In the genomic region with DNA sequence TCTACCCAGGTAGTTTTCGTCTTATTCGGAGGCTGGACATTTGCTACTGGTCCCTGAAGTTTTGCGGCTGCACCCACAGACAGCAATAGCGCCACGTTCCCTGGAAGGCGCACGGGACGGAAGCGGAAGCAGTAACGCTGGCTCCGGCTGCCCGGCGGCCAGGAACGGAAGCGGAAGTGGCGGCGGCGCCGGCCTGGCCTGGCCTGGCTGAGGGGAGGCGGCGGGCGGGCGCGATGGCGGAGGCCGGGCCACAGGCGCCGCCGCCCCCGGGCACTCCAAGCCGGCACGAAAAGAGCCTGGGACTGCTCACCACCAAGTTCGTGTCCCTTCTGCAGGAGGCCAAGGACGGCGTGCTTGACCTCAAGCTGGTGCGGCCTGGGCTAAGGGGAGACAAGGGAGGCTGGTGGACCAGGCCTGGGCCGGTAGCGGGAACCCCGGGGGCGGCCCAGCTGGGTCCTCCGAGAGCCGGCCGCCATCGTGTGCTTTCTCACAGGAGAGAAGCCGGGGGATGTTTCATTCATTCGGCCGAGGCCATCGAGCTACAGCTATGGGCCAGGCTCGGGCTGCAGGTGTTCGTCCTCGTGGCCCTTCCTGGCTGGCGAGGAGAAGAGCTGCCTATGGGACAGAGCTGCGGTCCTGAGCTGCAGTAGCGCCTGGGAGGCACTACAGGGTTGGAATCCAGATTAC, we compare ENCODE assay signal across 1 cellular context.
TF ChIP-seq lines count a peak whose summit lies in the region.

A gene with protein sequence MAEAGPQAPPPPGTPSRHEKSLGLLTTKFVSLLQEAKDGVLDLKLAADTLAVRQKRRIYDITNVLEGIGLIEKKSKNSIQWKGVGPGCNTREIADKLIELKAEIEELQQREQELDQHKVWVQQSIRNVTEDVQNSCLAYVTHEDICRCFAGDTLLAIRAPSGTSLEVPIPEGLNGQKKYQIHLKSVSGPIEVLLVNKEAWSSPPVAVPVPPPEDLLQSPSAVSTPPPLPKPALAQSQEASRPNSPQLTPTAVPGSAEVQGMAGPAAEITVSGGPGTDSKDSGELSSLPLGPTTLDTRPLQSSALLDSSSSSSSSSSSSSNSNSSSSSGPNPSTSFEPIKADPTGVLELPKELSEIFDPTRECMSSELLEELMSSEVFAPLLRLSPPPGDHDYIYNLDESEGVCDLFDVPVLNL (plus strand): TSS at position 161 of the 687 bp plus-strand sequence. CDS start 73 bp downstream, at position 234.

TF ChIP-seq in K562, 482 proteins besides CTCF, POLR2A, EP300 and RAD21 (continued from another document and continues in another):
- TF ChIP-seq, protein P1, sequence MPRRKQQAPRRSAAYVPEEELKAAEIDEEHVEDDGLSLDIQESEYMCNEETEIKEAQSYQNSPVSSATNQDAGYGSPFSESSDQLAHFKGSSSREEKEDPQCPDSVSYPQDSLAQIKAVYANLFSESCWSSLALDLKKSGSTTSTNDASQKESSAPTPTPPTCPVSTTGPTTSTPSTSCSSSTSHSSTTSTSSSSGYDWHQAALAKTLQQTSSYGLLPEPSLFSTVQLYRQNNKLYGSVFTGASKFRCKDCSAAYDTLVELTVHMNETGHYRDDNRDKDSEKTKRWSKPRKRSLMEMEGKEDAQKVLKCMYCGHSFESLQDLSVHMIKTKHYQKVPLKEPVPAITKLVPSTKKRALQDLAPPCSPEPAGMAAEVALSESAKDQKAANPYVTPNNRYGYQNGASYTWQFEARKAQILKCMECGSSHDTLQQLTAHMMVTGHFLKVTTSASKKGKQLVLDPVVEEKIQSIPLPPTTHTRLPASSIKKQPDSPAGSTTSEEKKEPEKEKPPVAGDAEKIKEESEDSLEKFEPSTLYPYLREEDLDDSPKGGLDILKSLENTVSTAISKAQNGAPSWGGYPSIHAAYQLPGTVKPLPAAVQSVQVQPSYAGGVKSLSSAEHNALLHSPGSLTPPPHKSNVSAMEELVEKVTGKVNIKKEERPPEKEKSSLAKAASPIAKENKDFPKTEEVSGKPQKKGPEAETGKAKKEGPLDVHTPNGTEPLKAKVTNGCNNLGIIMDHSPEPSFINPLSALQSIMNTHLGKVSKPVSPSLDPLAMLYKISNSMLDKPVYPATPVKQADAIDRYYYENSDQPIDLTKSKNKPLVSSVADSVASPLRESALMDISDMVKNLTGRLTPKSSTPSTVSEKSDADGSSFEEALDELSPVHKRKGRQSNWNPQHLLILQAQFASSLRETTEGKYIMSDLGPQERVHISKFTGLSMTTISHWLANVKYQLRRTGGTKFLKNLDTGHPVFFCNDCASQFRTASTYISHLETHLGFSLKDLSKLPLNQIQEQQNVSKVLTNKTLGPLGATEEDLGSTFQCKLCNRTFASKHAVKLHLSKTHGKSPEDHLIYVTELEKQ (CRISPR knock-in tag; IDR thresholded peaks at IDR 0.05), result no peak
- TF ChIP-seq, protein P2, sequence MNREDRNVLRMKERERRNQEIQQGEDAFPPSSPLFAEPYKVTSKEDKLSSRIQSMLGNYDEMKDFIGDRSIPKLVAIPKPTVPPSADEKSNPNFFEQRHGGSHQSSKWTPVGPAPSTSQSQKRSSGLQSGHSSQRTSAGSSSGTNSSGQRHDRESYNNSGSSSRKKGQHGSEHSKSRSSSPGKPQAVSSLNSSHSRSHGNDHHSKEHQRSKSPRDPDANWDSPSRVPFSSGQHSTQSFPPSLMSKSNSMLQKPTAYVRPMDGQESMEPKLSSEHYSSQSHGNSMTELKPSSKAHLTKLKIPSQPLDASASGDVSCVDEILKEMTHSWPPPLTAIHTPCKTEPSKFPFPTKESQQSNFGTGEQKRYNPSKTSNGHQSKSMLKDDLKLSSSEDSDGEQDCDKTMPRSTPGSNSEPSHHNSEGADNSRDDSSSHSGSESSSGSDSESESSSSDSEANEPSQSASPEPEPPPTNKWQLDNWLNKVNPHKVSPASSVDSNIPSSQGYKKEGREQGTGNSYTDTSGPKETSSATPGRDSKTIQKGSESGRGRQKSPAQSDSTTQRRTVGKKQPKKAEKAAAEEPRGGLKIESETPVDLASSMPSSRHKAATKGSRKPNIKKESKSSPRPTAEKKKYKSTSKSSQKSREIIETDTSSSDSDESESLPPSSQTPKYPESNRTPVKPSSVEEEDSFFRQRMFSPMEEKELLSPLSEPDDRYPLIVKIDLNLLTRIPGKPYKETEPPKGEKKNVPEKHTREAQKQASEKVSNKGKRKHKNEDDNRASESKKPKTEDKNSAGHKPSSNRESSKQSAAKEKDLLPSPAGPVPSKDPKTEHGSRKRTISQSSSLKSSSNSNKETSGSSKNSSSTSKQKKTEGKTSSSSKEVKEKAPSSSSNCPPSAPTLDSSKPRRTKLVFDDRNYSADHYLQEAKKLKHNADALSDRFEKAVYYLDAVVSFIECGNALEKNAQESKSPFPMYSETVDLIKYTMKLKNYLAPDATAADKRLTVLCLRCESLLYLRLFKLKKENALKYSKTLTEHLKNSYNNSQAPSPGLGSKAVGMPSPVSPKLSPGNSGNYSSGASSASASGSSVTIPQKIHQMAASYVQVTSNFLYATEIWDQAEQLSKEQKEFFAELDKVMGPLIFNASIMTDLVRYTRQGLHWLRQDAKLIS (CRISPR knock-in tag; IDR thresholded peaks at IDR 0.05), result no peak
- TF ChIP-seq TCFL5 (CRISPR knock-in tag; conservative IDR thresholded peaks at IDR 0.05), result no peak
- TF ChIP-seq CBX8 (IDR thresholded peaks at IDR 0.05; ENCODE audit: borderline replicate concordance, extremely low read depth, low read depth, low read length, poor library complexity, severe bottlenecking), result no peak
- TF ChIP-seq ZNF12 (CRISPR knock-in tag; IDR thresholded peaks at IDR 0.05), result no peak; the same call in 1 of the 2 replicates
- no peak; the same call in 1 of the 2 replicates for TF ChIP-seq C11orf30 (IDR thresholded peaks at IDR 0.05; ENCODE audit: low read depth)
- TF ChIP-seq PYGO2 (tag; IDR thresholded peaks at IDR 0.05), result no peak
- peak in 1 of 2 experiments; percentile 99 for TF ChIP-seq NCOA2 (IDR thresholded peaks at IDR 0.05; ENCODE audit: partially characterized antibody in 2 of 2)
- TF ChIP-seq, protein P3, sequence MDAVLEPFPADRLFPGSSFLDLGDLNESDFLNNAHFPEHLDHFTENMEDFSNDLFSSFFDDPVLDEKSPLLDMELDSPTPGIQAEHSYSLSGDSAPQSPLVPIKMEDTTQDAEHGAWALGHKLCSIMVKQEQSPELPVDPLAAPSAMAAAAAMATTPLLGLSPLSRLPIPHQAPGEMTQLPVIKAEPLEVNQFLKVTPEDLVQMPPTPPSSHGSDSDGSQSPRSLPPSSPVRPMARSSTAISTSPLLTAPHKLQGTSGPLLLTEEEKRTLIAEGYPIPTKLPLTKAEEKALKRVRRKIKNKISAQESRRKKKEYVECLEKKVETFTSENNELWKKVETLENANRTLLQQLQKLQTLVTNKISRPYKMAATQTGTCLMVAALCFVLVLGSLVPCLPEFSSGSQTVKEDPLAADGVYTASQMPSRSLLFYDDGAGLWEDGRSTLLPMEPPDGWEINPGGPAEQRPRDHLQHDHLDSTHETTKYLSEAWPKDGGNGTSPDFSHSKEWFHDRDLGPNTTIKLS (IDR thresholded peaks at IDR 0.05; ENCODE audit: borderline replicate concordance, low read depth), result peak; percentile 64; the same call in 1 of the 2 replicates
- no peak for TF ChIP-seq FOXA1 (IDR thresholded peaks at IDR 0.05; ENCODE audit: borderline replicate concordance)
- no peak for TF ChIP-seq ZC3H4 (CRISPR knock-in tag; IDR thresholded peaks at IDR 0.05; ENCODE audit: borderline replicate concordance)
- TF ChIP-seq ZNF224 (CRISPR knock-in tag; IDR thresholded peaks at IDR 0.05), result no peak
- TF ChIP-seq, protein P4, sequence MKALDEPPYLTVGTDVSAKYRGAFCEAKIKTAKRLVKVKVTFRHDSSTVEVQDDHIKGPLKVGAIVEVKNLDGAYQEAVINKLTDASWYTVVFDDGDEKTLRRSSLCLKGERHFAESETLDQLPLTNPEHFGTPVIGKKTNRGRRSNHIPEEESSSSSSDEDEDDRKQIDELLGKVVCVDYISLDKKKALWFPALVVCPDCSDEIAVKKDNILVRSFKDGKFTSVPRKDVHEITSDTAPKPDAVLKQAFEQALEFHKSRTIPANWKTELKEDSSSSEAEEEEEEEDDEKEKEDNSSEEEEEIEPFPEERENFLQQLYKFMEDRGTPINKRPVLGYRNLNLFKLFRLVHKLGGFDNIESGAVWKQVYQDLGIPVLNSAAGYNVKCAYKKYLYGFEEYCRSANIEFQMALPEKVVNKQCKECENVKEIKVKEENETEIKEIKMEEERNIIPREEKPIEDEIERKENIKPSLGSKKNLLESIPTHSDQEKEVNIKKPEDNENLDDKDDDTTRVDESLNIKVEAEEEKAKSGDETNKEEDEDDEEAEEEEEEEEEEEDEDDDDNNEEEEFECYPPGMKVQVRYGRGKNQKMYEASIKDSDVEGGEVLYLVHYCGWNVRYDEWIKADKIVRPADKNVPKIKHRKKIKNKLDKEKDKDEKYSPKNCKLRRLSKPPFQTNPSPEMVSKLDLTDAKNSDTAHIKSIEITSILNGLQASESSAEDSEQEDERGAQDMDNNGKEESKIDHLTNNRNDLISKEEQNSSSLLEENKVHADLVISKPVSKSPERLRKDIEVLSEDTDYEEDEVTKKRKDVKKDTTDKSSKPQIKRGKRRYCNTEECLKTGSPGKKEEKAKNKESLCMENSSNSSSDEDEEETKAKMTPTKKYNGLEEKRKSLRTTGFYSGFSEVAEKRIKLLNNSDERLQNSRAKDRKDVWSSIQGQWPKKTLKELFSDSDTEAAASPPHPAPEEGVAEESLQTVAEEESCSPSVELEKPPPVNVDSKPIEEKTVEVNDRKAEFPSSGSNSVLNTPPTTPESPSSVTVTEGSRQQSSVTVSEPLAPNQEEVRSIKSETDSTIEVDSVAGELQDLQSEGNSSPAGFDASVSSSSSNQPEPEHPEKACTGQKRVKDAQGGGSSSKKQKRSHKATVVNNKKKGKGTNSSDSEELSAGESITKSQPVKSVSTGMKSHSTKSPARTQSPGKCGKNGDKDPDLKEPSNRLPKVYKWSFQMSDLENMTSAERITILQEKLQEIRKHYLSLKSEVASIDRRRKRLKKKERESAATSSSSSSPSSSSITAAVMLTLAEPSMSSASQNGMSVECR (CRISPR knock-in tag; IDR thresholded peaks at IDR 0.05), result peak; percentile 85
- TF ChIP-seq GTF2F1 (IDR thresholded peaks at IDR 0.05; ENCODE audit: low read depth, low read length), result no peak
- TF ChIP-seq ZNF668 (CRISPR knock-in tag; IDR thresholded peaks at IDR 0.05), result no peak
- no peak for TF ChIP-seq PTTG1 (tag; IDR thresholded peaks at IDR 0.05; ENCODE audit: low read depth)
- TF ChIP-seq, protein P5, sequence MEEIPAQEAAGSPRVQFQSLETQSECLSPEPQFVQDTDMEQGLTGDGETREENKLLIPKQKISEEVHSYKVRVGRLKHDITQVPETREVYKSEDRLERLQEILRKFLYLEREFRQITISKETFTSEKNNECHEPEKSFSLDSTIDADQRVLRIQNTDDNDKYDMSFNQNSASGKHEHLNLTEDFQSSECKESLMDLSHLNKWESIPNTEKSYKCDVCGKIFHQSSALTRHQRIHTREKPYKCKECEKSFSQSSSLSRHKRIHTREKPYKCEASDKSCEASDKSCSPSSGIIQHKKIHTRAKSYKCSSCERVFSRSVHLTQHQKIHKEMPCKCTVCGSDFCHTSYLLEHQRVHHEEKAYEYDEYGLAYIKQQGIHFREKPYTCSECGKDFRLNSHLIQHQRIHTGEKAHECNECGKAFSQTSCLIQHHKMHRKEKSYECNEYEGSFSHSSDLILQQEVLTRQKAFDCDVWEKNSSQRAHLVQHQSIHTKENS (CRISPR knock-in tag; IDR thresholded peaks at IDR 0.05), result no peak
- TF ChIP-seq SUPT5H (IDR thresholded peaks at IDR 0.05), result peak; percentile 62
- TF ChIP-seq, protein P6, sequence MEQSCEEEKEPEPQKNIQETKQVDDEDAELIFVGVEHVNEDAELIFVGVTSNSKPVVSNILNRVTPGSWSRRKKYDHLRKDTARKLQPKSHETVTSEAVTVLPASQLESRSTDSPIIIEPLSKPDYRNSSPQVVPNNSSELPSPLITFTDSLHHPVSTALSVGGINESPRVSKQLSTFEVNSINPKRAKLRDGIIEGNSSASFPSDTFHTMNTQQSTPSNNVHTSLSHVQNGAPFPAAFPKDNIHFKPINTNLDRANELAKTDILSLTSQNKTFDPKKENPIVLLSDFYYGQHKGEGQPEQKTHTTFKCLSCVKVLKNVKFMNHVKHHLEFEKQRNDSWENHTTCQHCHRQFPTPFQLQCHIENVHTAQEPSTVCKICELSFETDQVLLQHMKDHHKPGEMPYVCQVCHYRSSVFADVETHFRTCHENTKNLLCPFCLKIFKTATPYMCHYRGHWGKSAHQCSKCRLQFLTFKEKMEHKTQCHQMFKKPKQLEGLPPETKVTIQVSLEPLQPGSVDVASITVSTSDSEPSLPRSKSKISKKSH (CRISPR knock-in tag; IDR thresholded peaks at IDR 0.05), result no peak
- TF ChIP-seq GABPB1 (CRISPR knock-in tag; IDR thresholded peaks at IDR 0.05), result peak; percentile 92
- no peak for TF ChIP-seq MAFF (IDR thresholded peaks at IDR 0.05; ENCODE audit: low read length)
- no peak for TF ChIP-seq ZNF696 (CRISPR knock-in tag; conservative IDR thresholded peaks at IDR 0.05)
- TF ChIP-seq ZFP30 (CRISPR knock-in tag; IDR thresholded peaks at IDR 0.05; ENCODE audit: borderline replicate concordance), result no peak
- TF ChIP-seq, protein P7, sequence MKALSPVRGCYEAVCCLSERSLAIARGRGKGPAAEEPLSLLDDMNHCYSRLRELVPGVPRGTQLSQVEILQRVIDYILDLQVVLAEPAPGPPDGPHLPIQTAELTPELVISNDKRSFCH (CRISPR knock-in tag; IDR thresholded peaks at IDR 0.05), result no peak
- TF ChIP-seq, protein P7 (tag; IDR thresholded peaks at IDR 0.05), result no peak
- TF ChIP-seq NRF1 (conservative IDR thresholded peaks at IDR 0.05 in 1 of 2, IDR thresholded peaks at IDR 0.05 in 1 of 2), result peak in 1 of 2 experiments; percentile 34; a peak in 2 of 4 replicates
- TF ChIP-seq SIX5 (IDR thresholded peaks at IDR 0.05; ENCODE audit: borderline replicate concordance in 1 of 2, insufficient read depth in 1 of 2, low read depth in 1 of 2, low read length in 2 of 2), result no peak
- TF ChIP-seq CEBPB (tag; IDR thresholded peaks at IDR 0.05), result no peak
- TF ChIP-seq RBFOX2 (IDR thresholded peaks at IDR 0.05; ENCODE audit: low read depth, low read length), result peak; percentile 87
- TF ChIP-seq, protein P8, sequence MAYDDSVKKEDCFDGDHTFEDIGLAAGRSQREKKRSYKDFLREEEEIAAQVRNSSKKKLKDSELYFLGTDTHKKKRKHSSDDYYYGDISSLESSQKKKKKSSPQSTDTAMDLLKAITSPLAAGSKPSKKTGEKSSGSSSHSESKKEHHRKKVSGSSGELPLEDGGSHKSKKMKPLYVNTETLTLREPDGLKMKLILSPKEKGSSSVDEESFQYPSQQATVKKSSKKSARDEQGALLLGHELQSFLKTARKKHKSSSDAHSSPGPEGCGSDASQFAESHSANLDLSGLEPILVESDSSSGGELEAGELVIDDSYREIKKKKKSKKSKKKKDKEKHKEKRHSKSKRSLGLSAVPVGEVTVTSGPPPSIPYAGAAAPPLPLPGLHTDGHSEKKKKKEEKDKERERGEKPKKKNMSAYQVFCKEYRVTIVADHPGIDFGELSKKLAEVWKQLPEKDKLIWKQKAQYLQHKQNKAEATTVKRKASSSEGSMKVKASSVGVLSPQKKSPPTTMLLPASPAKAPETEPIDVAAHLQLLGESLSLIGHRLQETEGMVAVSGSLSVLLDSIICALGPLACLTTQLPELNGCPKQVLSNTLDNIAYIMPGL (CRISPR knock-in tag; IDR thresholded peaks at IDR 0.05), result no peak
- TF ChIP-seq GABPA (tag; conservative IDR thresholded peaks at IDR 0.05; ENCODE audit: low read depth), result peak; percentile 98
- TF ChIP-seq NEUROD1 (IDR thresholded peaks at IDR 0.05; ENCODE audit: borderline replicate concordance, low read depth, low read length, partially characterized antibody), result peak; percentile 93
- TF ChIP-seq MYC (IDR thresholded peaks at IDR 0.05; ENCODE audit: low read depth, low read length), result peak; percentile 79
- TF ChIP-seq MYC (CRISPR knock-in tag; IDR thresholded peaks at IDR 0.05; ENCODE audit: borderline replicate concordance, low read depth), result peak; percentile 43; the same call in 1 of the 2 replicates
- peak; percentile 78 for TF ChIP-seq HCFC1 (IDR thresholded peaks at IDR 0.05; ENCODE audit: low read depth, low read length)
- no peak for TF ChIP-seq KDM2B (CRISPR knock-in tag; IDR thresholded peaks at IDR 0.05)
- TF ChIP-seq ESRRB (CRISPR knock-in tag; IDR thresholded peaks at IDR 0.05; ENCODE audit: borderline replicate concordance), result no peak
